In genomic region chr7:129522088-129522970, GRCh38 we compare ENCODE assay signal across 18 cellular contexts. TPM values are rescaled to one million over a fixed set of nuclear protein-coding genes. Genes with fewer than 3 reads are reported as not detected.
A peak's percentile ranks its signal among the peaks of the same experiment; 100 is the strongest.
DNase-seq lines count a peak whose midpoint lies in the region; ATAC-seq, FAIRE-seq and TF ChIP-seq lines count a peak whose summit lies in the region.
"Had no signal": no experiment of that assay in that cellular context is flagged by ENCODE, and none has a peak within 500 bp of the region (broad histone marks: within the 10 kb centered on the region; RNA-seq: fewer than 3 reads in every experiment).

No MANE protein-coding gene starts in this region.

- TF ChIP-seq CTCF in A549 (IDR thresholded peaks at IDR 0.05) (no peak), choroid plexus epithelial cell (conservative IDR thresholded peaks at IDR 0.05; ENCODE audit: low read depth, low read length) (no peak), kidney (IDR thresholded peaks at IDR 0.05; ENCODE audit: borderline replicate concordance, extremely low read depth, insufficient read depth) (no peak)

- H3K27me3 Mint-ChIP-seq in activated CD4-positive, alpha-beta memory T cell treated with anti-CD3 and anti-CD28 coated beads for 36 hours: peaks cover 27% of the 10 kb centered on the region

- no peak overlapping the region for H3K4me2 ChIP-seq in A549

- no peak overlapping the region for H3K27ac ChIP-seq in A549
- H3K27ac ChIP-seq in kidney (ENCODE audit: low read depth in 2 of 2, low read length in 2 of 2): no peak overlapping the region
- H3K27ac ChIP-seq: SJSA1 had no signal

- H3K4me3 ChIP-seq in A549 (no peak overlapping the region), choroid plexus epithelial cell (ENCODE audit: low read depth, low read length) (no peak overlapping the region), kidney (ENCODE audit: low read length in 2 of 2) (no peak overlapping the region)
- H3K4me3 ChIP-seq: SJSA1 had no signal

- CTCF ChIA-PET in A549 (lab: Yijun Ruan, JAX): interaction anchor here (1.1 to 2.1 kb wide), 6 partner anchors 13 to 312 kb away, joined by 3 to 6 read pairs (median 3); partner anchors contain the start of genes NRF1 and SMKR1
- CTCF ChIA-PET in activated CD4-positive, alpha-beta memory T cell treated with anti-CD3 and anti-CD28 coated beads for 36 hours (lab: Charles Lee): interaction anchor here (1.4 to 1.6 kb wide), 2 partner anchors 11 to 20 kb away, joined by 3 read pairs; partner anchors contain the start of gene SMKR1

- POLR2A ChIA-PET in A549 (lab: Yijun Ruan, JAX): no interaction called here
- POLR2A ChIA-PET in activated CD4-positive, alpha-beta memory T cell treated with anti-CD3 and anti-CD28 coated beads for 36 hours (lab: Charles Lee): no interaction called here

- H3K9ac ChIP-seq in kidney (ENCODE audit: low read length in 2 of 2): no peak overlapping the region

- peak; percentile 61 to 71; a peak in 5 of 6 replicates for ATAC-seq in A549

- intact Hi-C loops in kidney (cut with DNase I): no loop called here
- intact Hi-C loops in activated CD4-positive, alpha-beta memory T cell treated with anti-CD3 and anti-CD28 coated beads for 36 hours (cut with micrococcal nuclease): no loop called here

- no peak for TF ChIP-seq EP300 in A549 (IDR thresholded peaks at IDR 0.05)

- no peaks in the 10 kb centered on the region for H3K36me3 ChIP-seq in kidney (ENCODE audit: control insufficient read depth in 1 of 2, insufficient read depth in 2 of 2, low read length in 2 of 2)
- H3K36me3 ChIP-seq: SJSA1 had no signal

- WGBS in A549 (ENCODE audit: missing lambda C conversion rate): 63% methylated on average over 30 of the region's 30 CpGs

- no peaks in the 10 kb centered on the region for H3K9me3 Mint-ChIP-seq in activated CD4-positive, alpha-beta memory T cell treated with anti-CD3 and anti-CD28 coated beads for 36 hours
- H3K9me3 Mint-ChIP-seq: activated CD4-positive, alpha-beta T cell treated with anti-CD3 and anti-CD28 coated beads, Interleukin-2, amount 10 ng/mL, durations not matched to agents 24 days and 14 days; activated naive CD4-positive, alpha-beta T cell treated with anti-CD3 and anti-CD28 coated beads, Interleukin-2, amount 50 U/mL, for 24 hours; neural crest cell had no signal

- no peak overlapping the region for H3K27ac Mint-ChIP-seq in activated CD4-positive, alpha-beta memory T cell treated with anti-CD3 and anti-CD28 coated beads for 36 hours
- H3K27ac Mint-ChIP-seq: activated CD4-positive, alpha-beta T cell treated with anti-CD3 and anti-CD28 coated beads, Interleukin-2, amount 10 ng/mL, durations not matched to agents 24 days and 14 days; activated naive CD4-positive, alpha-beta T cell treated with anti-CD3 and anti-CD28 coated beads, Interleukin-2, amount 50 U/mL, for 24 hours had no signal

- H3K9me3 ChIP-seq in A549 (no peaks in the 10 kb centered on the region), kidney (ENCODE audit: control insufficient read depth in 1 of 2, low read length in 2 of 2) (no peaks in the 10 kb centered on the region)
- H3K9me3 ChIP-seq: SJSA1 had no signal

- H3K4me1 ChIP-seq in A549: peaks cover 4% of the 10 kb centered on the region; the same call in 1 of the 3 replicates
- no peaks in the 10 kb centered on the region for H3K4me1 ChIP-seq in kidney (ENCODE audit: control insufficient read depth in 1 of 2, insufficient read depth in 1 of 2, low read depth in 1 of 2, low read length in 2 of 2)
- H3K4me1 ChIP-seq: SJSA1 had no signal

- no peak for TF ChIP-seq POLR2A in A549 (IDR thresholded peaks at IDR 0.05; ENCODE audit: low read length)

- DNase-seq in A549 (ENCODE audit: low read depth in 1 of 2, low spot score in 1 of 2) (no peak), HuH-7.5 (ENCODE audit: low spot score) (peak; percentile 42), choroid plexus epithelial cell (ENCODE audit: low read depth) (peak; percentile 12), kidney (peak; percentile 69), mucosa of gallbladder (ENCODE audit: low spot score) (no peak), amniotic stem cell (lab: John Stamatoyannopoulos, UW) (no peak), NCI-H2107 (lab: John Stamatoyannopoulos, UW) (no peak)
- DNase-seq in activated CD4-positive, alpha-beta memory T cell treated with anti-CD3 and anti-CD28 coated beads for 36 hours: no peak
- DNase-seq: activated CD4-positive, alpha-beta T cell treated with anti-CD3 and anti-CD28 coated beads, Interleukin-2, amount 10 ng/mL, durations not matched to agents 24 days and 14 days; activated T-cell treated with anti-CD3 and anti-CD28 coated beads, Interleukin-2, amount 50 U/mL, for 1 hour; central memory CD4-positive, alpha-beta T cell; NCI-H1694 treated with DMSO at 0.1 percent for 48 hours; NCI-H446 treated with DMSO at 0.1 percent for 48 hours had no signal

- no peaks in the 10 kb centered on the region for H3K4me1 Mint-ChIP-seq in activated CD4-positive, alpha-beta memory T cell treated with anti-CD3 and anti-CD28 coated beads for 36 hours (ENCODE audit: low read depth)
- H3K4me1 Mint-ChIP-seq: activated CD4-positive, alpha-beta T cell treated with anti-CD3 and anti-CD28 coated beads, Interleukin-2, amount 10 ng/mL, durations not matched to agents 24 days and 14 days; activated naive CD4-positive, alpha-beta T cell treated with anti-CD3 and anti-CD28 coated beads, Interleukin-2, amount 50 U/mL, for 24 hours; neural crest cell had no signal

- no peaks in the 10 kb centered on the region for H3K36me3 Mint-ChIP-seq in activated CD4-positive, alpha-beta memory T cell treated with anti-CD3 and anti-CD28 coated beads for 36 hours
- H3K36me3 Mint-ChIP-seq: activated naive CD4-positive, alpha-beta T cell treated with anti-CD3 and anti-CD28 coated beads, Interleukin-2, amount 50 U/mL, for 24 hours had no signal

- FAIRE-seq in A549 (lab: Jason Lieb, UNC) (no peak), kidney (lab: Jason Lieb, UNC) (no peak)
- FAIRE-seq: HTR-8/SVneo had no signal

- TF ChIP-seq RAD21 in A549 (conservative IDR thresholded peaks at IDR 0.05 in 1 of 2, IDR thresholded peaks at IDR 0.05 in 1 of 2): no peak

- no peak overlapping the region for H3K4me3 Mint-ChIP-seq in activated CD4-positive, alpha-beta memory T cell treated with anti-CD3 and anti-CD28 coated beads for 36 hours
- H3K4me3 Mint-ChIP-seq: activated CD4-positive, alpha-beta T cell treated with anti-CD3 and anti-CD28 coated beads, Interleukin-2, amount 10 ng/mL, durations not matched to agents 24 days and 14 days; activated naive CD4-positive, alpha-beta T cell treated with anti-CD3 and anti-CD28 coated beads, Interleukin-2, amount 50 U/mL, for 24 hours; neural crest cell had no signal

TF ChIP-seq in A549, 52 proteins besides CTCF, POLR2A, EP300 and RAD21:
- TF ChIP-seq REST (IDR thresholded peaks at IDR 0.05) (peak; percentile 69; the same call in 1 of the 2 replicates), EHF (CRISPR knock-in tag; IDR thresholded peaks at IDR 0.05) (no peak)

RNA-seq across cellular contexts. Expression of gene SMKR1, which starts 20.0 kb away (rescaled TPM):
- 12.0 and 12.2 TPM in 2 replicates for polyA plus RNA-seq in A549 (2011; rRNA removed)
- polyA plus RNA-seq in A549 (2012; cell fraction: cytosol; rRNA removed): 10.2 and 11.9 TPM in 2 replicates
- 3.3 and 3.4 TPM in 2 replicates for polyA plus RNA-seq in A549 (2012; cell fraction: nucleus; rRNA removed)
- 13.2 to 15.2 TPM (median 13.6 TPM) in 3 replicates for polyA plus RNA-seq in A549 (2017; fragmentation: RNase III; extraction: RNeasy Plus Mini Kit Qiagen cat#74134 plus additional on column Dnase treatment)
- polyA minus RNA-seq in A549 (2011; rRNA and poly(A)+ RNA removed): 1.2 and 1.9 TPM in 2 replicates
- 0.63 TPM for total RNA-seq in kidney
- 3.9 TPM for polyA plus RNA-seq in kidney (ENCODE audit: insufficient read depth, low read depth, low replicate concordance)
- 1 to 10 TPM; 1.5 to 2.0 TPM for total RNA-seq in activated CD4-positive, alpha-beta memory T cell treated with anti-CD3 and anti-CD28 coated beads for 36 hours
- total RNA-seq in mucosa of gallbladder: 2.0 TPM
- total RNA-seq: mesenteric fat pad had no signal

Comparison
In these comparisons a context has a peak if more than half of its experiments do, and no peak if none do; other contexts are left out.
1. DNase-seq: peak in HuH-7.5 (single experiment), choroid plexus epithelial cell (single experiment) and kidney (single experiment); none in A549 (0 of 2), activated CD4-positive, alpha-beta memory T cell treated with anti-CD3 and anti-CD28 coated beads for 36 hours (single experiment), mucosa of gallbladder (single experiment), amniotic stem cell (single experiment) and NCI-H2107 (single experiment).